Comparison of ENCODE assay signal across 24 cellular contexts in genomic region chr13:112699318-112699918, GRCh38. TPM values are rescaled to one million over a fixed set of nuclear protein-coding genes. Genes with fewer than 3 reads are reported as not detected.
A peak's percentile ranks its signal among the peaks of the same experiment; 100 is the strongest.
DNase-seq lines count a peak whose midpoint lies in the region; ATAC-seq, FAIRE-seq and TF ChIP-seq lines count a peak whose summit lies in the region.
"Had no signal": no experiment of that assay in that cellular context is flagged by ENCODE, and none has a peak within 500 bp of the region (broad histone marks: within the 10 kb centered on the region; RNA-seq: fewer than 3 reads in every experiment).

No MANE protein-coding gene starts in this region.

- H3K9me3 ChIP-seq in Peyer's patch = no peaks in the 10 kb centered on the region
- no peaks in the 10 kb centered on the region for H3K9me3 ChIP-seq in kidney (ENCODE audit: control insufficient read depth in 1 of 2, low read length in 2 of 2)
- no peaks in the 10 kb centered on the region for H3K9me3 ChIP-seq in skeletal muscle tissue (ENCODE audit: control insufficient read depth in 3 of 3, low read length in 3 of 3)
- H3K9me3 ChIP-seq: BLaER1 treated with 17β-estradiol and CSF1 and Interleukin-3, amounts not matched to agents 10 nM and 100 nM; heart right ventricle; lower lobe of right lung had no signal

- TF ChIP-seq CTCF in Peyer's patch (IDR thresholded peaks at IDR 0.05) = no peak
- no peak for TF ChIP-seq CTCF in kidney (IDR thresholded peaks at IDR 0.05; ENCODE audit: borderline replicate concordance, extremely low read depth, insufficient read depth)

- peak; percentile 23 for ATAC-seq in Right ventricle myocardium superior (ENCODE audit: poor library complexity)
- no peak for ATAC-seq in Right ventricle myocardium inferior
- ATAC-seq in stimulated activated naive CD8-positive, alpha-beta T cell treated with anti-CD3 and anti-CD28 coated beads, Interleukin-15, amount 100 ng/mL, for 72 hours = no peak
- ATAC-seq: activated CD8-positive, alpha-beta T cell treated with anti-CD3 and anti-CD28 coated beads for 36 hours had no signal

- H3K4me1 Mint-ChIP-seq in stimulated activated naive CD8-positive, alpha-beta T cell treated with anti-CD3 and anti-CD28 coated beads, Interleukin-15, amount 100 ng/mL, for 72 hours = peaks cover 53% of the 10 kb centered on the region

- FAIRE-seq in kidney (lab: Jason Lieb, UNC) = no peak
- FAIRE-seq: HTR-8/SVneo had no signal

- H3K27ac Mint-ChIP-seq in stimulated activated naive CD8-positive, alpha-beta T cell treated with anti-CD3 and anti-CD28 coated beads, Interleukin-15, amount 100 ng/mL, for 72 hours = no peak overlapping the region
- H3K27ac Mint-ChIP-seq: activated CD8-positive, alpha-beta T cell treated with anti-CD3 and anti-CD28 coated beads for 36 hours; activated naive CD4-positive, alpha-beta T cell treated with anti-CD3 and anti-CD28 coated beads, Interleukin-2, amount 10 ng/mL, durations not matched to agents 7 days and 5 days had no signal

- no peak for TF ChIP-seq POLR2A in Peyer's patch (IDR thresholded peaks at IDR 0.05)

- H3K9me3 Mint-ChIP-seq in stimulated activated naive CD8-positive, alpha-beta T cell treated with anti-CD3 and anti-CD28 coated beads, Interleukin-15, amount 100 ng/mL, for 72 hours = no peaks in the 10 kb centered on the region
- H3K9me3 Mint-ChIP-seq: activated CD8-positive, alpha-beta T cell treated with anti-CD3 and anti-CD28 coated beads for 36 hours; activated naive CD4-positive, alpha-beta T cell treated with anti-CD3 and anti-CD28 coated beads, Interleukin-2, amount 10 ng/mL, durations not matched to agents 7 days and 5 days; central memory CD8-positive, alpha-beta T cell had no signal

- H3K36me3 ChIP-seq in Peyer's patch = no peaks in the 10 kb centered on the region
- no peaks in the 10 kb centered on the region for H3K36me3 ChIP-seq in kidney (ENCODE audit: control insufficient read depth in 1 of 2, insufficient read depth in 2 of 2, low read length in 2 of 2)
- peaks cover 0 to 2% (median 0%) of the 10 kb centered on the region in 3 donors for H3K36me3 ChIP-seq in skeletal muscle tissue (ENCODE audit: control insufficient read depth in 3 of 3, insufficient read depth in 3 of 3, low read length in 3 of 3)

- H3K27ac ChIP-seq in Peyer's patch (no peak overlapping the region), kidney (ENCODE audit: low read depth in 2 of 2, low read length in 2 of 2) (peak overlapping the region in 1 of 2 donors; percentile 27), skeletal muscle tissue (ENCODE audit: low read depth, low read length) (no peak overlapping the region)
- H3K27ac ChIP-seq: BLaER1 treated with 17β-estradiol and CSF1 and Interleukin-3, amounts not matched to agents 10 nM and 100 nM; dorsolateral prefrontal cortex; lower lobe of right lung had no signal

- H3K4me1 ChIP-seq in Peyer's patch (peaks cover 0 to 2% (median 0%) of the 10 kb centered on the region in 4 donors), kidney (ENCODE audit: control insufficient read depth in 1 of 2, insufficient read depth in 1 of 2, low read depth in 1 of 2, low read length in 2 of 2) (peaks cover 11 to 14% of the 10 kb centered on the region in 2 donors), skeletal muscle tissue (ENCODE audit: control insufficient read depth in 3 of 3, insufficient read depth in 3 of 3, low read length in 3 of 3) (peaks cover 17 to 23% (median 18%) of the 10 kb centered on the region in 3 donors)

- no peak overlapping the region for H3K4me3 Mint-ChIP-seq in stimulated activated naive CD8-positive, alpha-beta T cell treated with anti-CD3 and anti-CD28 coated beads, Interleukin-15, amount 100 ng/mL, for 72 hours
- H3K4me3 Mint-ChIP-seq: activated CD8-positive, alpha-beta T cell treated with anti-CD3 and anti-CD28 coated beads for 36 hours; activated naive CD4-positive, alpha-beta T cell treated with anti-CD3 and anti-CD28 coated beads, Interleukin-2, amount 10 ng/mL, durations not matched to agents 7 days and 5 days; central memory CD8-positive, alpha-beta T cell had no signal

- DNase-seq in Right ventricle myocardium superior (no peak), Right ventricle myocardium inferior (ENCODE audit: missing footprints) (no peak), Peyer's patch (peak in 2 of 3 donors; percentile 15 to 28), kidney (peak; percentile 28)
- DNase-seq in NK-92 treated with Interleukin-12 subunit alpha and Interleukin-12 subunit beta, amount 100 ng/mL, for 24 hours (lab: John Stamatoyannopoulos, UW) = no peak
- DNase-seq in central memory CD4-positive, alpha-beta T cell = no peak
- DNase-seq in stimulated activated naive CD8-positive, alpha-beta T cell treated with anti-CD3 and anti-CD28 coated beads, Interleukin-15, amount 100 ng/mL, for 72 hours = no peak
- DNase-seq: activated CD4-positive, CD25-positive, alpha-beta regulatory T cell treated with anti-CD3 and anti-CD28 coated beads, Interleukin-2, amount 50 U/mL, for 72 hours; activated CD8-positive, alpha-beta T cell treated with anti-CD3 and anti-CD28 coated beads for 36 hours; activated naive CD4-positive, alpha-beta T cell treated with anti-CD3 and anti-CD28 coated beads, Interleukin-2, amount 10 ng/mL, durations not matched to agents 7 days and 5 days; heart right ventricle; lower lobe of right lung; NCI-H1048; NCI-H2107; NCI-H526; occipital lobe; SIG-M5; stimulated activated CD4-positive, alpha-beta T cell treated with anti-CD3 and anti-CD28 coated beads, Interleukin-15, amount 100 ng/mL, for 24 hours; stimulated activated CD8-positive, alpha-beta memory T cell treated with anti-CD3 and anti-CD28 coated beads, Interleukin-4, amount 100 ng/mL, for 48 hours had no signal

- H3K27me3 ChIP-seq in Peyer's patch (no peaks in the 10 kb centered on the region), skeletal muscle tissue (ENCODE audit: control insufficient read depth in 3 of 3, insufficient read depth in 3 of 3, low read length in 3 of 3) (no peaks in the 10 kb centered on the region)
- H3K27me3 ChIP-seq: BLaER1 treated with 17β-estradiol and CSF1 and Interleukin-3, amounts not matched to agents 10 nM and 100 nM; dorsolateral prefrontal cortex; heart right ventricle had no signal

- intact Hi-C loops in Right ventricle myocardium superior (cut with DNase I) (no loop called here), Right ventricle myocardium inferior (cut with DNase I) (no loop called here), kidney (cut with DNase I) (no loop called here)

- no peak overlapping the region for H3K4me3 ChIP-seq in Peyer's patch
- H3K4me3 ChIP-seq in kidney (ENCODE audit: low read length in 2 of 2) = no peak overlapping the region
- peak overlapping the region in 2 of 3 donors; percentile 3 to 4 for H3K4me3 ChIP-seq in skeletal muscle tissue (ENCODE audit: low read length in 3 of 3)
- H3K4me3 ChIP-seq: BLaER1 treated with 17β-estradiol and CSF1 and Interleukin-3, amounts not matched to agents 10 nM and 100 nM; dorsolateral prefrontal cortex; heart right ventricle; lower lobe of right lung had no signal

- H3K9ac ChIP-seq in kidney (ENCODE audit: low read length in 2 of 2) (no peak overlapping the region), skeletal muscle tissue (ENCODE audit: low read depth in 1 of 3, low read length in 3 of 3) (peak overlapping the region in 2 of 3 donors; percentile 23 to 34)

- no peaks in the 10 kb centered on the region for H3K27me3 Mint-ChIP-seq in stimulated activated naive CD8-positive, alpha-beta T cell treated with anti-CD3 and anti-CD28 coated beads, Interleukin-15, amount 100 ng/mL, for 72 hours
- H3K27me3 Mint-ChIP-seq: activated CD8-positive, alpha-beta T cell treated with anti-CD3 and anti-CD28 coated beads for 36 hours; activated naive CD4-positive, alpha-beta T cell treated with anti-CD3 and anti-CD28 coated beads, Interleukin-2, amount 10 ng/mL, durations not matched to agents 7 days and 5 days; central memory CD8-positive, alpha-beta T cell had no signal

RNA-seq across cellular contexts. Expression of gene ATP11A, which starts 9.6 kb away (rescaled TPM):
- total RNA-seq in Right ventricle myocardium superior = 73.6 TPM
- total RNA-seq in Right ventricle myocardium inferior = 89.9 TPM
- 10 to 100 TPM; 33.1 to 64.2 (median 53.7) TPM for total RNA-seq in Peyer's patch
- 212 TPM for total RNA-seq in kidney
- 4.9 TPM for polyA plus RNA-seq in kidney (ENCODE audit: insufficient read depth, low read depth, low replicate concordance)
- total RNA-seq in skeletal muscle tissue = 11.5 TPM

Comparison
In these comparisons a context has a peak if more than half of its experiments do, and no peak if none do; other contexts are left out.
1. DNase-seq: peak in Peyer's patch (2 of 3) and kidney (single experiment); none in Right ventricle myocardium superior (single experiment), Right ventricle myocardium inferior (single experiment), NK-92 treated with Interleukin-12 subunit alpha and Interleukin-12 subunit beta, amount 100 ng/mL, for 24 hours (single experiment), central memory CD4-positive, alpha-beta T cell (single experiment) and stimulated activated naive CD8-positive, alpha-beta T cell treated with anti-CD3 and anti-CD28 coated beads, Interleukin-15, amount 100 ng/mL, for 72 hours (0 of 2).
2. H3K4me3 ChIP-seq: peak in skeletal muscle tissue (2 of 3); none in Peyer's patch (0 of 4) and kidney (0 of 2).
3. H3K9ac ChIP-seq: peak in skeletal muscle tissue (2 of 3); none in kidney (0 of 2).